20 cellular contexts compared by ENCODE assay signal in genomic region chr6:41347349-41348050, GRCh38. TPM values are rescaled to one million over a fixed set of nuclear protein-coding genes. Genes with fewer than 3 reads are reported as not detected.
"Had no signal": no experiment of that assay in that cellular context is flagged by ENCODE, and none has a peak within 500 bp of the region (broad histone marks: within the 10 kb centered on the region; RNA-seq: fewer than 3 reads in every experiment).

No MANE protein-coding gene starts in this region.

- H3K4me1 ChIP-seq: ascending aorta, breast epithelium, lower lobe of right lung, tibial nerve, vagina had no signal

- H3K9me3 ChIP-seq: ascending aorta, breast epithelium, lower lobe of right lung, tibial nerve, vagina had no signal

- H3K27ac ChIP-seq: ascending aorta, breast epithelium, lower lobe of right lung, skin epidermis, tibial nerve, vagina had no signal

- ATAC-seq: lower lobe of right lung had no signal

- H3K27ac Mint-ChIP-seq: activated naive CD4-positive, alpha-beta T cell treated with anti-CD3 and anti-CD28 coated beads, Interleukin-2, amount 10 ng/mL, durations not matched to agents 7 days and 5 days; activated T-cell treated with anti-CD3 and anti-CD28 coated beads, Interleukin-2, amount 50 U/mL, for 24 hours; endodermal cell had no signal

- H3K4me3 ChIP-seq: ascending aorta, breast epithelium, lower lobe of right lung, skin epidermis, tibial nerve, vagina had no signal

- H3K36me3 Mint-ChIP-seq: activated naive CD4-positive, alpha-beta T cell treated with anti-CD3 and anti-CD28 coated beads, Interleukin-2, amount 10 ng/mL, durations not matched to agents 7 days and 5 days had no signal

- H3K4me3 Mint-ChIP-seq: activated naive CD4-positive, alpha-beta T cell treated with anti-CD3 and anti-CD28 coated beads, Interleukin-2, amount 10 ng/mL, durations not matched to agents 7 days and 5 days; activated T-cell treated with anti-CD3 and anti-CD28 coated beads, Interleukin-2, amount 50 U/mL, for 24 hours; endodermal cell had no signal

- DNase-seq: activated CD4-positive, alpha-beta T cell treated with anti-CD3 and anti-CD28 coated beads, Interleukin-2, amount 50 U/mL, for 4 hours; activated naive CD4-positive, alpha-beta T cell treated with anti-CD3 and anti-CD28 coated beads, Interleukin-2, amount 10 ng/mL, durations not matched to agents 7 days and 5 days; activated T-cell treated with anti-CD3 and anti-CD28 coated beads, Interleukin-2, amount 50 U/mL, for 24 hours; endodermal cell; foreskin fibroblast; glutamatergic neuron; lower lobe of right lung; stimulated activated CD4-positive, alpha-beta T cell treated with anti-CD3 and anti-CD28 coated beads, Interleukin-4, amount 100 ng/mL, for 24 hours; stimulated activated naive CD4-positive, alpha-beta T cell treated with Interleukin-2 at 50 U/mL for 16 hours; substantia nigra; T-helper 9 cell had no signal

- H3K27me3 ChIP-seq: ascending aorta, vagina had no signal

- H3K4me1 Mint-ChIP-seq: endodermal cell had no signal

RNA-seq across cellular contexts. Expression of gene NCR2, which starts 12.1 kb away (rescaled TPM):
- total RNA-seq: ascending aorta, breast epithelium, chondrocyte, dermis microvascular lymphatic vessel endothelial cell, endodermal cell, lower lobe of right lung, posterior vena cava, tibial nerve, vagina had no signal
- polyA plus RNA-seq: esophagus had no signal
